19 cellular contexts compared by ENCODE assay signal in genomic region chr20:9615118-9615517, GRCh38.
"Had no signal": no experiment of that assay in that cellular context is flagged by ENCODE, and none has a peak within 500 bp of the region (broad histone marks: within the 10 kb centered on the region; RNA-seq: fewer than 3 reads in every experiment).

No MANE protein-coding gene starts in this region.

- ATAC-seq: K562 had no signal

- H3K36me3 Mint-ChIP-seq: IgD-negative memory B cell had no signal

- DNase-seq: NCI-H1092, NCI-H1105 treated with DMSO at 0.1 percent for 48 hours, NCI-H1417 treated with DMSO at 0.1 percent for 48 hours, NCI-H146, NCI-H1694 treated with DMSO at 0.1 percent for 48 hours, NCI-H1930, NCI-H2081, NCI-H2107, NCI-H2227 treated with DMSO at 0.1 percent for 48 hours, NCI-H526 treated with DMSO at 0.1 percent for 48 hours, NCI-H748 treated with DMSO at 0.1 percent for 48 hours, RPMI8226, SHP77, SK-N-SH, SW 1271, T-helper 1 cell had no signal

- H3K9me2 ChIP-seq: SK-N-SH had no signal

- H3K9me3 ChIP-seq: SK-N-SH had no signal

- H3K27ac Mint-ChIP-seq: IgD-negative memory B cell had no signal

- H3K4me2 ChIP-seq: SK-N-SH had no signal

- H3K4me3 ChIP-seq: K562 had no signal

- H3K9ac ChIP-seq: SK-N-SH had no signal

- FAIRE-seq: K562, RCC 7860 had no signal

- H3K4me3 Mint-ChIP-seq: IgD-negative memory B cell had no signal
